34 cellular contexts compared by ENCODE assay signal in the genomic region with DNA sequence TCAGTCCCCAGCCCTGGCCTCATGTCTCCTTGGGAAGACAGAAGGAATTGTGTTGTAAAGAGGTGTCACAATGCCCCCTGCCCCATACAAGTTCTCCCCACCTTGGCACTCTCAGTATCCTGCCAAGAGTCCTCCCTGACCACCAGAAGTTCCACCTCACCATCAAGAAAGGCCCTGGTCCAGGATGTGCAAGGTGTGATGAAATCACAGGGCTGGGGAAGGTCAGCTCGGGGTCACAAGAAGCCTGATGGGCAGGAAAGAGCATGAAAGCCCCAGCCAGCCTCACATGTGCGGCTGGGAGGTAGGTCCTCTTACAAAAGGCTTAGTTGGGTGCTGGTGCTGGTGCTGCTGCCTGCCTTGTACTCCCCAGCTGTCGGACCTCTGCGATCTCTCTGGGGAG. TPM values are rescaled to one million over a fixed set of nuclear protein-coding genes. Genes with fewer than 3 reads are reported as not detected.
"Had no signal": no experiment of that assay in that cellular context is flagged by ENCODE, and none has a peak within 500 bp of the region (broad histone marks: within the 10 kb centered on the region; RNA-seq: fewer than 3 reads in every experiment).

No MANE protein-coding gene starts in this region.

- H3K9ac ChIP-seq: parathyroid adenoma had no signal

- H3K4me1 Mint-ChIP-seq: naive thymus-derived CD8-positive, alpha-beta T cell; neural crest cell had no signal

- FAIRE-seq: endothelial cell of umbilical vein, islet of Langerhans, urothelium cell line had no signal

- H2AFZ ChIP-seq: parathyroid adenoma had no signal

- H3K4me2 ChIP-seq: smooth muscle cell had no signal

- ATAC-seq: heart right ventricle; left cardiac atrium; left lung; naive thymus-derived CD8-positive, alpha-beta T cell; sciatic nerve had no signal

- H3K4me3 Mint-ChIP-seq: dendritic cell treated with granulocyte-macrophage colony-stimulating factor and Interleukin-4, amounts not matched to agents 40 ng/mL and 50 ng/mL, for 4 days; naive thymus-derived CD8-positive, alpha-beta T cell; neural crest cell had no signal

- DNase-seq: colonic mucosa; effector CD8-positive, alpha-beta T cell; esophagus squamous epithelium; foreskin melanocyte; glutamatergic neuron; heart right ventricle; hippocampal formation; left cardiac atrium; left lung; mesenchymal stem cell; naive thymus-derived CD8-positive, alpha-beta T cell; stimulated activated CD4-positive, alpha-beta T cell treated with anti-CD3 and anti-CD28 coated beads, Interleukin-12 subunit alpha, Interleukin-12 subunit beta, amount 100 ng/mL, for 4 hours; stimulated activated CD4-positive, alpha-beta T cell treated with anti-CD3 and anti-CD28 coated beads, Interleukin-1b, Interleukin-23, amount 100 ng/mL, for 48 hours; stimulated activated CD4-positive, alpha-beta T cell treated with anti-CD3 and anti-CD28 coated beads, Interleukin-4, amount 100 ng/mL, for 1 hour; stimulated activated CD8-positive, alpha-beta memory T cell treated with anti-CD3 and anti-CD28 coated beads, Interleukin-4, amount 100 ng/mL, for 48 hours; stimulated activated naive CD4-positive, alpha-beta T cell; substantia nigra; upper lobe of left lung had no signal

- H3K9me3 ChIP-seq: colonic mucosa, esophagus squamous epithelium, heart right ventricle, left lung, thoracic aorta, tibial nerve, upper lobe of left lung had no signal

- H3K4me3 ChIP-seq: colonic mucosa, esophagus squamous epithelium, heart right ventricle, left lung, smooth muscle cell, thoracic aorta, tibial nerve, upper lobe of left lung had no signal

- H3K36me3 ChIP-seq: colonic mucosa, esophagus squamous epithelium, heart right ventricle, left lung, thoracic aorta, tibial nerve, upper lobe of left lung had no signal

- H3K27me3 Mint-ChIP-seq: naive thymus-derived CD8-positive, alpha-beta T cell had no signal

- H3K27ac Mint-ChIP-seq: dendritic cell treated with granulocyte-macrophage colony-stimulating factor and Interleukin-4, amounts not matched to agents 40 ng/mL and 50 ng/mL, for 4 days; naive thymus-derived CD8-positive, alpha-beta T cell; progenitor cell of endocrine pancreas had no signal

- H3K36me3 Mint-ChIP-seq: naive thymus-derived CD8-positive, alpha-beta T cell had no signal

- H3K27me3 ChIP-seq: colonic mucosa, left lung, tibial nerve, upper lobe of left lung had no signal

- H3K79me2 ChIP-seq: parathyroid adenoma had no signal

- H3K4me1 ChIP-seq: colonic mucosa, left lung, parathyroid adenoma, upper lobe of left lung had no signal

- H3K9me3 Mint-ChIP-seq: dendritic cell treated with granulocyte-macrophage colony-stimulating factor and Interleukin-4, amounts not matched to agents 40 ng/mL and 50 ng/mL, for 4 days; naive thymus-derived CD8-positive, alpha-beta T cell; neural crest cell had no signal

- H3K27ac ChIP-seq: colonic mucosa, heart right ventricle, left lung, parathyroid adenoma, thoracic aorta, tibial nerve, upper lobe of left lung had no signal

RNA-seq across cellular contexts. Expression of a gene that starts 17.9 kb away (rescaled TPM):
- total RNA-seq: chondrocyte; colonic mucosa; esophagus squamous epithelium; heart right ventricle; left cardiac atrium; lower leg skin; lung microvascular endothelial cell; myocyte; naive thymus-derived CD8-positive, alpha-beta T cell; osteoblast; sciatic nerve; thoracic aorta; tibial nerve; upper lobe of left lung had no signal
- polyA plus RNA-seq: heart right ventricle; naive thymus-derived CD8-positive, alpha-beta T cell had no signal

RNA-seq across cellular contexts. Expression of a gene that starts 39.5 kb away (rescaled TPM):
- polyA plus RNA-seq: naive thymus-derived CD8-positive, alpha-beta T cell had no signal
